In the genomic region with DNA sequence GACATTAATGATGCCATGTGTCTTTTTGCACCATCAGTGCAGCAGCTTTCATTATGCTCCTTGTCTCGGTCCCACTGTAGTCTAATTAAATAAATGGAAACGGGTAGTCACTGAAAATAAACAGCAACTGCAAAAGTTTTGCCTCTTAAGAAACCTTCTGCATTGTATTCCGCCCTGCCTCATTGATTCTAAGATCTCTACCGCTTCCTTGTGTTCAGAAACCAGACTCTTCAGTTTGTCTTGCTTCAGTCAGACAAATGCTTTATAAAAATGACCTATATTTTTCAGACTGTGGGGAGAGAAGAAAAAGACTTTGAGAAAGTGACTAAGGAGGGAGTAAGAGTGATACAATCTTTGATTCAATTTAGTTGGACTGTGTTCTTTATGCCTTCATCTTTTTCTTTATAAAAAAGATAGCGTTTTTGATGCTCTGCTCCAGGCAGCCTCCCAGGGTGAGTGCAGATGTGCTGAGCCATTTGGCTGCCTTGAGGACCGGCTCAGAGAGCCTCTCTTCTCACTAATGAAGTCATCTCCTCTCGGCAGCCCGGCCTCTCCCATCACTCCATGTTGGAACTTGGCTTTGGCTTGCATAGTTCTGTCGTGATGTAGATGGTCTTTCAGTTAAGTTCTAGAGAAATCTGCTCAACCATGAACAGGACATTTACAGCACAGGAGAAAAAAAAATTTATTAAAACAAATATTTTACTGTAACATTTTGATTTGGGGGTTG, we compare ENCODE assay signal across 1 cellular context.
TF ChIP-seq lines count a peak whose summit lies in the region.

No MANE protein-coding gene starts in this region.

TF ChIP-seq in SK-N-SH treated with all-trans-retinoic acid at 6 μM for 48 hours, 23 proteins besides CTCF, POLR2A, EP300 and RAD21 (continued from another document):
- TF ChIP-seq, protein P1, sequence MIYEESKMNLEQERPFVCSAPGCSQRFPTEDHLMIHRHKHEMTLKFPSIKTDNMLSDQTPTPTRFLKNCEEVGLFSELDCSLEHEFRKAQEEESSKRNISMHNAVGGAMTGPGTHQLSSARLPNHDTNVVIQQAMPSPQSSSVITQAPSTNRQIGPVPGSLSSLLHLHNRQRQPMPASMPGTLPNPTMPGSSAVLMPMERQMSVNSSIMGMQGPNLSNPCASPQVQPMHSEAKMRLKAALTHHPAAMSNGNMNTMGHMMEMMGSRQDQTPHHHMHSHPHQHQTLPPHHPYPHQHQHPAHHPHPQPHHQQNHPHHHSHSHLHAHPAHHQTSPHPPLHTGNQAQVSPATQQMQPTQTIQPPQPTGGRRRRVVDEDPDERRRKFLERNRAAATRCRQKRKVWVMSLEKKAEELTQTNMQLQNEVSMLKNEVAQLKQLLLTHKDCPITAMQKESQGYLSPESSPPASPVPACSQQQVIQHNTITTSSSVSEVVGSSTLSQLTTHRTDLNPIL (CRISPR knock-in tag; IDR thresholded peaks at IDR 0.05; ENCODE audit: low read depth), result no peak
- TF ChIP-seq TCF4 (CRISPR knock-in tag; IDR thresholded peaks at IDR 0.05; ENCODE audit: borderline replicate concordance) (no peak), OSR1 (CRISPR knock-in tag; IDR thresholded peaks at IDR 0.05) (no peak), ZC3H10 (CRISPR knock-in tag; IDR thresholded peaks at IDR 0.05) (no peak), ZFP30 (CRISPR knock-in tag; IDR thresholded peaks at IDR 0.05) (no peak)
